8 cellular contexts compared by ENCODE assay signal in genomic region chr22:42719656-42720262, GRCh38. TPM values are rescaled to one million over a fixed set of nuclear protein-coding genes. Genes with fewer than 3 reads are reported as not detected.
DNase-seq lines count a peak whose midpoint lies in the region; ATAC-seq, FAIRE-seq and TF ChIP-seq lines count a peak whose summit lies in the region.

No MANE protein-coding gene starts in this region.

- no peaks in the 10 kb centered on the region for H3K36me3 Mint-ChIP-seq in HFFc6 (ENCODE audit: low read depth)

- peak overlapping the region; percentile 85 for H3K4me3 ChIP-seq in A549
- peak overlapping the region; percentile 66 for H3K4me3 ChIP-seq in choroid plexus epithelial cell (ENCODE audit: low read depth, low read length)
- H3K4me3 ChIP-seq in mesendoderm (ENCODE audit: low read length): peak overlapping the region; percentile 51

- H3K79me2 ChIP-seq in mesendoderm (ENCODE audit: control insufficient read depth, insufficient read depth, low read length): no peaks in the 10 kb centered on the region

- no peak for TF ChIP-seq POLR2A in A549 (IDR thresholded peaks at IDR 0.05; ENCODE audit: low read length)

- H3K27ac Mint-ChIP-seq in HFFc6: peak overlapping the region; percentile 42

- H3K23ac ChIP-seq in mesendoderm (ENCODE audit: low read length): no peak overlapping the region

- H3K27ac ChIP-seq in A549 (peak overlapping the region; percentile 83 to 92), mesendoderm (ENCODE audit: low read depth, low read length) (no peak overlapping the region)

- TF ChIP-seq CTCF in A549 (IDR thresholded peaks at IDR 0.05) (no peak), HFFc6 (IDR thresholded peaks at IDR 0.05) (no peak), choroid plexus epithelial cell (conservative IDR thresholded peaks at IDR 0.05; ENCODE audit: low read depth, low read length) (no peak)

- H3K56ac ChIP-seq in mesendoderm (ENCODE audit: low read length): peak overlapping the region; percentile 88

- no peaks in the 10 kb centered on the region for H3K79me1 ChIP-seq in mesendoderm (ENCODE audit: low read length)

- ATAC-seq in A549 (peak; percentile 32 to 63; a peak in 5 of 6 replicates), HG03442 (IDR thresholded peaks at IDR 0.05; ENCODE audit: unreplicated experiment) (no peak)

- H3K4me1 ChIP-seq in A549 (peaks cover 35% of the 10 kb centered on the region), mesendoderm (ENCODE audit: control insufficient read depth, low read depth, low read length) (no peaks in the 10 kb centered on the region)

- in situ Hi-C loops in G401 (cut with HindIII; ENCODE audit: low sequenced_read_pairs): no loop called here

- H2AK5ac ChIP-seq in mesendoderm (ENCODE audit: low read length): no peak overlapping the region

- TF ChIP-seq RAD21 in A549 (conservative IDR thresholded peaks at IDR 0.05 in 1 of 2, IDR thresholded peaks at IDR 0.05 in 1 of 2): no peak

- H3K9me3 ChIP-seq in A549: no peaks in the 10 kb centered on the region

- H2BK5ac ChIP-seq in mesendoderm (ENCODE audit: low read length): no peak overlapping the region

- no peak overlapping the region for H3K18ac ChIP-seq in mesendoderm (ENCODE audit: low read length)

- peak overlapping the region; percentile 66 for H3K9ac ChIP-seq in mesendoderm (ENCODE audit: low read length)

- POLR2A ChIA-PET in A549 (lab: Yijun Ruan, JAX): no interaction called here

- TF ChIP-seq EP300 in A549 (IDR thresholded peaks at IDR 0.05): no peak

- H2BK120ac ChIP-seq in mesendoderm (ENCODE audit: low read depth, low read length): no peak overlapping the region

- no peak overlapping the region for H2BK15ac ChIP-seq in mesendoderm (replicated peaks; ENCODE audit: low read depth)

- H4K5ac ChIP-seq in mesendoderm (ENCODE audit: low read length): no peak overlapping the region

- 60% methylated on average over 24 of the region's 37 CpGs for WGBS in A549 (ENCODE audit: missing lambda C conversion rate)
- WGBS in mesendoderm (ENCODE audit: extremely low coverage, insufficient coverage, low lambda C conversion rate): no CpG with 5 or more reads among the region's 37 CpGs

- CTCF ChIA-PET in A549 (lab: Yijun Ruan, JAX): interaction anchor here (0.7 to 1.6 kb wide), 4 partner anchors 27 to 271 kb away, joined by 3 to 4 read pairs (median 3); no protein-coding TSS in a partner anchor

- peak overlapping the region; percentile 88 for H3K4me3 Mint-ChIP-seq in HFFc6

- H3K9me3 Mint-ChIP-seq in HFFc6: no peaks in the 10 kb centered on the region

- DNase-seq in A549 (ENCODE audit: low read depth in 1 of 2, low spot score in 1 of 2) (no peak), HFFc6 (no peak), choroid plexus epithelial cell (ENCODE audit: low read depth) (no peak), mesendoderm (no peak), G401 (ENCODE audit: low spot score) (no peak), NCI-H510A treated with DMSO at 0.1 percent for 48 hours (lab: John Stamatoyannopoulos, UW) (no peak)
- DNase-seq in stimulated activated CD4-positive, alpha-beta T cell treated with anti-CD3 and anti-CD28 coated beads, Interleukin-4, amount 100 ng/mL, for 24 hours: no peak

- H3K4me2 ChIP-seq in A549 (peak overlapping the region; percentile 84), mesendoderm (ENCODE audit: low read length) (peak overlapping the region; percentile 96)

- peaks cover 7% of the 10 kb centered on the region for H3K27me3 ChIP-seq in mesendoderm (ENCODE audit: insufficient read depth, low read length, poor library complexity)

- peaks cover 51% of the 10 kb centered on the region for H3K4me1 Mint-ChIP-seq in HFFc6 (ENCODE audit: low read depth)

- no peak for FAIRE-seq in A549 (lab: Jason Lieb, UNC)

- no peak overlapping the region for H4K8ac ChIP-seq in mesendoderm (ENCODE audit: low read depth, low read length)

- no peak overlapping the region for H3K4ac ChIP-seq in mesendoderm (ENCODE audit: low read depth, low read length)

- no peaks in the 10 kb centered on the region for H3K36me3 ChIP-seq in mesendoderm (ENCODE audit: control insufficient read depth, insufficient read depth, low read length)

- peaks cover 9% of the 10 kb centered on the region for H3K27me3 Mint-ChIP-seq in HFFc6 (ENCODE audit: insufficient read depth)

TF ChIP-seq in A549, 52 proteins besides CTCF, POLR2A, EP300 and RAD21:
- TF ChIP-seq TFCP2L1 (CRISPR knock-in tag; IDR thresholded peaks at IDR 0.05) (no peak), NFE2L2 (conservative IDR thresholded peaks at IDR 0.05; ENCODE audit: low read length) (no peak), TP53 (CRISPR knock-in tag; IDR thresholded peaks at IDR 0.05) (no peak)

RNA-seq across cellular contexts. Expression of gene A4GALT, which starts 0.9 kb away (rescaled TPM):
- 5.0 and 5.1 TPM in 2 replicates for polyA plus RNA-seq in A549 (2011; rRNA removed)
- polyA plus RNA-seq in A549 (2012; cell fraction: cytosol; rRNA removed): 9.1 and 14.2 TPM in 2 replicates
- 12.3 and 13.3 TPM in 2 replicates for polyA plus RNA-seq in A549 (2012; cell fraction: nucleus; rRNA removed)
- polyA plus RNA-seq in A549 (2017; fragmentation: RNase III; extraction: RNeasy Plus Mini Kit Qiagen cat#74134 plus additional on column Dnase treatment): 6.0 to 9.2 TPM (median 7.8 TPM) in 3 replicates
- 6.2 and 6.8 TPM in 2 replicates for polyA minus RNA-seq in A549 (2011; rRNA and poly(A)+ RNA removed)
- 10 to 100 TPM; 12.2 to 14.3 (median 13.1) TPM for total RNA-seq in HFFc6 (2021; fragmentation: NEBNext Ultra II Directional; extraction: Animal tissue kit (Norgen Biotek cat#: 25700))
- polyA plus RNA-seq in mesendoderm (2013, experiment 1 of 2): 5.9 TPM
- 5.8 TPM for polyA plus RNA-seq in mesendoderm (2013, experiment 2 of 2)
- total RNA-seq in G401 (2014; rRNA removed; shearing (Covaris generic)): 3.4 and 3.5 TPM in 2 replicates
